Comparison of ENCODE assay signal across 25 cellular contexts in the genomic region with DNA sequence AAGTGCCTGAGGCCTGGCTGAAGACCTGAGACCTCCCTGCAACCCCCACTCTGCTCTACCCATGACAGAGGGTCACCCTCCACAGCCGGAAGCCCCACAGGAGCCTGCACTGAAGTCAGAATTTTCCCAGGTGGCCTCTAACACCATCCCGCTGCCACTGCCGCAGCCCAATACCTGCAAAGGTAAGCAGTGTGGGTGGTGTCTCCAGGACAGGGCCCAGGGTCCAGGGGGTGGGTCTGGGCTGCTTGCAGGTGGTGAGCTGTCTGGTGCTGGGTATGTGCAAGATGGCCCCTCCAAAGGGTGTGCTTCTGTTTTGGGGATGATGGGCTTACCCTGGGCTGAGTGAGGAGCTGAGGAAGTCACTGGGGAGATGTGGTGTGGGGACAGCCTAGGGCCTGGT.
"Had no signal": no experiment of that assay in that cellular context is flagged by ENCODE, and none has a peak within 500 bp of the region (broad histone marks: within the 10 kb centered on the region; RNA-seq: fewer than 3 reads in every experiment).

No MANE protein-coding gene starts in this region.

- H3K27ac Mint-ChIP-seq: memory B cell; nephron; stimulated activated memory B cell treated with anti-CD40 and anti-IgM and Interleukin-4, amounts not matched to agents 10 μg/mL and 1 μg/mL and 100 μg/mL, for 72 hours; stimulated activated naive CD8-positive, alpha-beta T cell treated with anti-CD3 and anti-CD28 coated beads, Interleukin-15, amount 100 ng/mL, for 72 hours; type B pancreatic cell had no signal

- H3K27ac ChIP-seq: heart right ventricle, hepatocyte, left lung, pancreas, prostate gland, skin epidermis, tibial nerve, uterus had no signal

- H3K4me3 Mint-ChIP-seq: memory B cell; naive thymus-derived CD4-positive, alpha-beta T cell; nephron; neural crest cell; stimulated activated memory B cell treated with anti-CD40 and anti-IgM and Interleukin-4, amounts not matched to agents 10 μg/mL and 1 μg/mL and 100 μg/mL, for 72 hours; stimulated activated naive CD8-positive, alpha-beta T cell treated with anti-CD3 and anti-CD28 coated beads, Interleukin-15, amount 100 ng/mL, for 72 hours; type B pancreatic cell had no signal

- H3K4me1 ChIP-seq: heart right ventricle, left lung, pancreas, prostate gland, uterus had no signal

- H2AFZ ChIP-seq: hepatocyte had no signal

- H3K4me2 ChIP-seq: hepatocyte had no signal

- ATAC-seq: heart right ventricle; left colon; left lung; mucosa of descending colon; naive thymus-derived CD4-positive, alpha-beta T cell; pancreas; right cardiac atrium; sciatic nerve; stimulated activated memory B cell treated with anti-CD40 and anti-IgM and Interleukin-4, amounts not matched to agents 10 μg/mL and 1 μg/mL and 100 μg/mL, for 72 hours; stimulated activated naive CD8-positive, alpha-beta T cell treated with anti-CD3 and anti-CD28 coated beads, Interleukin-15, amount 100 ng/mL, for 72 hours had no signal

- H3K9me3 Mint-ChIP-seq: type B pancreatic cell had no signal

- H3K79me2 ChIP-seq: hepatocyte had no signal

- H3K9me3 ChIP-seq: heart right ventricle, left lung, mucosa of descending colon, pancreas, prostate gland, tibial nerve, uterus had no signal

- H3K27me3 Mint-ChIP-seq: naive thymus-derived CD4-positive, alpha-beta T cell; stimulated activated naive CD8-positive, alpha-beta T cell treated with anti-CD3 and anti-CD28 coated beads, Interleukin-15, amount 100 ng/mL, for 72 hours; type B pancreatic cell had no signal

- H3K27me3 ChIP-seq: heart right ventricle, hepatocyte, left lung, pancreas, tibial nerve, uterus had no signal

- H3K4me3 ChIP-seq: heart right ventricle, hepatocyte, left lung, mucosa of descending colon, pancreas, prostate gland, skin epidermis, tibial nerve, uterus had no signal

- DNase-seq: heart right ventricle; left colon; midbrain; mucosa of descending colon; naive thymus-derived CD4-positive, alpha-beta T cell; pancreas; retina; stimulated activated CD4-positive, alpha-beta T cell treated with anti-CD3 and anti-CD28 coated beads, Interleukin-4, amount 100 ng/mL, for 4 hours; stimulated activated CD8-positive, alpha-beta memory T cell treated with anti-CD3 and anti-CD28 coated beads, Interleukin-4, amount 100 ng/mL, for 48 hours; stimulated activated naive CD4-positive, alpha-beta T cell treated with Interleukin-2 at 50 U/mL for 16 hours; stimulated activated naive CD8-positive, alpha-beta T cell treated with anti-CD3 and anti-CD28 coated beads, Interleukin-15, amount 100 ng/mL, for 72 hours; substantia nigra; uterus had no signal

- H3K36me3 ChIP-seq: left lung, pancreas, prostate gland, uterus had no signal

- H3K4me1 Mint-ChIP-seq: nephron; stimulated activated memory B cell treated with anti-CD40 and anti-IgM and Interleukin-4, amounts not matched to agents 10 μg/mL and 1 μg/mL and 100 μg/mL, for 72 hours had no signal
